Comparison of ENCODE assay signal across 15 cellular contexts in the genomic region with DNA sequence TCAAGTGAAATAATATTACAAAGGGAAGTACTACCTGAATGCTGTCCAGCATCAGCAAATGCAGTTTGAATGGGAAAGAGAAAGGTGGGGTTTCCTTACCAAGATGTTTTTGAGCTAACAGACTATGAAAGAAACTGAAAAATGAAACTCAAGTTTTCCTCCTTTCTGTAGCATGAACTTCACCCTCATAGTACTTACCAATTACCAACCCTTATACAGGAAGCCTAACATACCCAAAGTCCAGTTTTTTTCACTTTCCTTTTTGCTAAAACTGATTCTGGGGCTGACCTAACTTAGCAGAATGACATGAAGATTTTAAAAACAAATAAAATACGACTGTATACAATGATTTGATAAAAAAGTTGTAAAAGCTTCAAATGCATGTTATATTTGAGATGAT. TPM values are rescaled to one million over a fixed set of nuclear protein-coding genes. Genes with fewer than 3 reads are reported as not detected.
DNase-seq lines count a peak whose midpoint lies in the region; ATAC-seq, FAIRE-seq and TF ChIP-seq lines count a peak whose summit lies in the region.
"Had no signal": no experiment of that assay in that cellular context is flagged by ENCODE, and none has a peak within 500 bp of the region (broad histone marks: within the 10 kb centered on the region; RNA-seq: fewer than 3 reads in every experiment).

No MANE protein-coding gene starts in this region.

- CTCF ChIA-PET in activated CD4-positive, alpha-beta T cell treated with anti-CD3 and anti-CD28 coated beads for 36 hours (lab: Charles Lee): interaction anchor here (0.7 kb wide), 2 partner anchors 26 to 56 kb away, joined by 3 to 4 read pairs; no protein-coding TSS in a partner anchor
- CTCF ChIA-PET in GM12878 (lab: Yijun Ruan, JAX): interaction anchor here (1.3 to 1.4 kb wide), 2 partner anchors 55 to 57 kb away, joined by 3 to 6 read pairs; no protein-coding TSS in a partner anchor

- peaks cover 4% of the 10 kb centered on the region; the same call in 2 of the 3 replicates for H3K9me3 ChIP-seq in GM12878 (replicated peaks; ENCODE audit: control insufficient read depth, insufficient read depth, low read length)
- H3K9me3 ChIP-seq: sigmoid colon had no signal

- no TSS peak for BruUV-seq in GM12878 (replicated peaks; lab: Mats Ljungman, UMichigan)

- peaks cover 6% of the 10 kb centered on the region for H3K9me3 Mint-ChIP-seq in activated CD4-positive, alpha-beta T cell treated with anti-CD3 and anti-CD28 coated beads for 36 hours (ENCODE audit: low read depth)
- peaks cover 0 to 3% (median 3%) of the 10 kb centered on the region in 3 donors for H3K9me3 Mint-ChIP-seq in IgD-negative memory B cell

- ATAC-seq in activated CD4-positive, alpha-beta T cell treated with anti-CD3 and anti-CD28 coated beads for 36 hours: no peak
- ATAC-seq in GM18517 (IDR thresholded peaks at IDR 0.05; ENCODE audit: unreplicated experiment): peak; percentile 54
- peak; percentile 47 for ATAC-seq in GM12878
- no peak for ATAC-seq in GM21528 (IDR thresholded peaks at IDR 0.05; ENCODE audit: low FRiP score, unreplicated experiment)
- ATAC-seq in HG03135 (IDR thresholded peaks at IDR 0.05; ENCODE audit: unreplicated experiment): no peak

- H3K27ac Mint-ChIP-seq in activated CD4-positive, alpha-beta T cell treated with anti-CD3 and anti-CD28 coated beads for 36 hours: peak overlapping the region; percentile 80
- peak overlapping the region in 2 of 3 donors; percentile 17 to 70 for H3K27ac Mint-ChIP-seq in IgD-negative memory B cell

- peaks cover 81% of the 10 kb centered on the region for H3K79me2 ChIP-seq in GM12878 (ENCODE audit: control insufficient read depth, insufficient read depth, low read length)

- H3K4me3 Mint-ChIP-seq in activated CD4-positive, alpha-beta T cell treated with anti-CD3 and anti-CD28 coated beads for 36 hours: peak overlapping the region; percentile 24
- peak overlapping the region; percentile 48 to 78 (median 62) for H3K4me3 Mint-ChIP-seq in IgD-negative memory B cell

- H3K4me1 ChIP-seq in GM12878 (ENCODE audit: control insufficient read depth, insufficient read depth, low read length): peaks cover 21% of the 10 kb centered on the region

- no peak overlapping the region for H2AFZ ChIP-seq in GM12878 (ENCODE audit: control insufficient read depth, low read depth, low read length)

- TF ChIP-seq RAD21 in GM12878 (IDR thresholded peaks at IDR 0.05; ENCODE audit: insufficient read depth, low read depth, low read length): no peak

- in situ Hi-C loops in GM12878 (cut with MboI): no loop called here

- no peak overlapping the region for H3K9ac ChIP-seq in GM12878 (ENCODE audit: control insufficient read depth, insufficient read depth, low read length)

- no peak for DNase-seq in activated CD4-positive, alpha-beta T cell treated with anti-CD3 and anti-CD28 coated beads for 36 hours
- DNase-seq in activated CD4-positive, alpha-beta T cell treated with anti-CD3 and anti-CD28 coated beads, Interleukin-2, amount 50 U/mL, for 48 hours: no peak
- DNase-seq in GM12878 (ENCODE audit: low read depth, low spot score) (no peak), NCI-H187 (lab: John Stamatoyannopoulos, UW) (no peak)
- DNase-seq: 8988T; activated CD4-positive, alpha-beta T cell treated with anti-CD3 and anti-CD28 coated beads, Interleukin-2, amount 50 U/mL, for 4 hours; foreskin melanocyte; NCI-H1048; sigmoid colon; stimulated activated CD4-positive, alpha-beta T cell treated with anti-CD3 and anti-CD28 coated beads, Interleukin-4, amount 100 ng/mL, for 24 hours had no signal

- WGBS in GM12878 (ENCODE audit: insufficient coverage, insufficient replicate concordance, low lambda C conversion rate, missing lambda C conversion rate): 0% methylated on average over 1 of the region's 1 CpG

- peaks cover 11% of the 10 kb centered on the region; the same call in 1 of the 2 replicates for H4K20me1 ChIP-seq in GM12878 (ENCODE audit: control insufficient read depth, insufficient read depth)

- FAIRE-seq in GM12878 (lab: Jason Lieb, UNC): peak; percentile 83
- FAIRE-seq: urothelium cell line had no signal

- peaks cover 9 to 42% of the 10 kb centered on the region in 2 experiments for H3K36me3 ChIP-seq in GM12878 (ENCODE audit: control insufficient read depth in 2 of 2, insufficient read depth in 2 of 2, low read length in 1 of 2)

- POLR2A ChIA-PET in activated CD4-positive, alpha-beta T cell treated with anti-CD3 and anti-CD28 coated beads for 36 hours (lab: Charles Lee): interaction anchor here (0.6 kb wide), 2 partner anchors 10 to 35 kb away, joined by 3 read pairs; no protein-coding TSS in a partner anchor
- POLR2A ChIA-PET in GM12878 (lab: Charles Lee): interaction anchor here (0.7 to 4.4 kb wide), 3 partner anchors 10 to 230 kb away, joined by 3 to 25 read pairs (median 3); no protein-coding TSS in a partner anchor

- H3K4me1 Mint-ChIP-seq in activated CD4-positive, alpha-beta T cell treated with anti-CD3 and anti-CD28 coated beads for 36 hours: peaks cover 71% of the 10 kb centered on the region
- H3K4me1 Mint-ChIP-seq in IgD-negative memory B cell: peaks cover 35 to 54% (median 38%) of the 10 kb centered on the region in 3 donors

- RAD21 ChIA-PET in GM12878 (lab: Charles Lee; ENCODE audit: unreplicated experiment): interaction anchor here (0.6 kb wide), 1 partner anchor 54 kb away, joined by 3 read pairs; a partner anchor contains a TSS

- H3K27me3 Mint-ChIP-seq in activated CD4-positive, alpha-beta T cell treated with anti-CD3 and anti-CD28 coated beads for 36 hours: no peaks in the 10 kb centered on the region
- H3K27me3 Mint-ChIP-seq in IgD-negative memory B cell: no peaks in the 10 kb centered on the region

- H3K4me3 ChIP-seq in GM12878: peak overlapping the region; percentile 4; the same call in 1 of the 2 replicates
- H3K4me3 ChIP-seq: sigmoid colon had no signal

- peak overlapping the region; percentile 24; the same call in 1 of the 2 replicates for H3K27ac ChIP-seq in GM12878 (ENCODE audit: control insufficient read depth, insufficient read depth)
- H3K27ac ChIP-seq: sigmoid colon had no signal

- H3K4me2 ChIP-seq in GM12878 (ENCODE audit: control insufficient read depth, insufficient read depth): peak overlapping the region; percentile 58

- SMC1A ChIA-PET in GM12878 (lab: Charles Lee; ENCODE audit: uncharacterized antibody, unreplicated experiment): interaction anchor here (0.9 to 1.6 kb wide), 2 partner anchors 9 to 88 kb away, joined by 3 read pairs; no protein-coding TSS in a partner anchor

- intact Hi-C loops in activated CD4-positive, alpha-beta T cell treated with anti-CD3 and anti-CD28 coated beads for 36 hours (cut with DNase I, micrococcal nuclease): loop anchor here in 1 of 2 experiments (10.0 kb wide), 1 partner anchor 1652 kb away; no protein-coding TSS in a partner anchor
- intact Hi-C loops in GM12878 (cut with micrococcal nuclease; ENCODE audit: unreplicated experiment): loop anchor here (10.0 kb wide), 1 partner anchor 542 kb away; a partner anchor contains a TSS

- TF ChIP-seq CTCF in GM12878 (IDR thresholded peaks at IDR 0.05 in 2 of 3, conservative IDR thresholded peaks at IDR 0.05 in 1 of 3; ENCODE audit: control insufficient read depth in 2 of 3, extremely low read depth in 1 of 3, insufficient read depth in 1 of 3, low read depth in 3 of 3, low read length in 3 of 3): no peak

- no peak for TF ChIP-seq POLR2A in GM12878 (IDR thresholded peaks at IDR 0.05; ENCODE audit: low read depth, low read length)

- TF ChIP-seq EP300 in GM12878 (IDR thresholded peaks at IDR 0.05; ENCODE audit: borderline replicate concordance in 1 of 2, control insufficient read depth in 1 of 2, low read depth in 2 of 2, low read length in 2 of 2): no peak

- peaks cover 71% of the 10 kb centered on the region for H3K36me3 Mint-ChIP-seq in activated CD4-positive, alpha-beta T cell treated with anti-CD3 and anti-CD28 coated beads for 36 hours (ENCODE audit: low read depth)
- peaks cover 16% of the 10 kb centered on the region for H3K36me3 Mint-ChIP-seq in IgD-negative memory B cell

- H3K27me3 ChIP-seq in GM12878 (replicated peaks in 1 of 2; ENCODE audit: control insufficient read depth in 2 of 2, insufficient read depth in 2 of 2, low read length in 1 of 2): no peaks in the 10 kb centered on the region
- H3K27me3 ChIP-seq: sigmoid colon had no signal

RNA-seq across cellular contexts. Expression of a gene that starts 5.2 kb away (rescaled TPM):
- 10 to 100 TPM; 36.4 to 43.8 TPM for total RNA-seq in activated CD4-positive, alpha-beta T cell treated with anti-CD3 and anti-CD28 coated beads for 36 hours
- 45.2 TPM for polyA plus RNA-seq in IgD-negative memory B cell
- 51.3 and 51.5 TPM in 2 replicates for total RNA-seq in GM12878 (2013; cell fraction: nucleolus; rRNA removed)
- 31.5 and 32.1 TPM in 2 replicates for total RNA-seq in GM12878 (2014; rRNA removed)
- 26.3 and 27.8 TPM in 2 replicates for total RNA-seq in GM12878 (2014; rRNA removed; fragmentation: Illumina TruSeq; extraction: Trizol)
- total RNA-seq in GM12878 (2021): 29.8 and 30.6 TPM in 2 replicates
- 14.5 TPM for polyA plus RNA-seq in GM12878 (2011; ENCODE audit: low read depth)
- 6.9 and 9.1 TPM in 2 replicates for polyA plus RNA-seq in GM12878 (2011; rRNA removed)
- polyA plus RNA-seq in GM12878 (2011; cell fraction: cytosol; rRNA removed): 14.1 and 18.0 TPM in 2 replicates
- 6.9 and 11.6 TPM in 2 replicates for polyA plus RNA-seq in GM12878 (2011; cell fraction: nucleus; rRNA removed)
- 16.7 and 17.2 TPM in 2 replicates for polyA plus RNA-seq in GM12878 (2012)
- 26.4 and 28.5 TPM in 2 replicates for polyA plus RNA-seq in GM12878 (2014; fragmentation: Illumina TruSeq; extraction: Trizol)
- 10 to 100 TPM in 1 of 2 experiments, 1 to 10 TPM in 1; 7.4 to 14.6 TPM for polyA plus RNA-seq in GM12878 (2014; fragmentation: Nextera tagmentation; extraction: Ambion mirVana)
- 16.4 and 18.2 TPM in 2 replicates for polyA plus RNA-seq in GM12878 (2014; rRNA removed)
- 10 to 100 TPM; 24.9 to 27.2 TPM for polyA plus RNA-seq in GM12878 (2016; fragmentation: Nextera tagmentation; extraction: Ambion mirVana)
- polyA minus RNA-seq in GM12878 (2011; rRNA and poly(A)+ RNA removed): 30.2 and 32.8 TPM in 2 replicates
- 14.2 and 16.9 TPM in 2 replicates for polyA minus RNA-seq in GM12878 (2011; cell fraction: cytosol; rRNA and poly(A)+ RNA removed)
- polyA minus RNA-seq in GM12878 (2011; cell fraction: nucleus; rRNA and poly(A)+ RNA removed): 15.8 and 18.1 TPM in 2 replicates

RNA-seq across cellular contexts. Expression of a gene that starts 53.4 kb away (rescaled TPM):
- 10 to 100 TPM; 48.5 to 54.0 TPM for total RNA-seq in activated CD4-positive, alpha-beta T cell treated with anti-CD3 and anti-CD28 coated beads for 36 hours
- polyA plus RNA-seq in IgD-negative memory B cell (62.8 TPM), GM12878 (2011; rRNA removed) (25.0 and 37.2 TPM in 2 replicates), GM12878 (2014; fragmentation: Illumina TruSeq; extraction: Trizol) (55.2 and 68.6 TPM in 2 replicates), GM12878 (2014; fragmentation: Nextera tagmentation; extraction: Ambion mirVana) (10 to 100 TPM; 19.8 to 33.4 TPM), GM12878 (2014; rRNA removed) (50.6 and 52.5 TPM in 2 replicates), GM12878 (2016; fragmentation: Nextera tagmentation; extraction: Ambion mirVana) (10 to 100 TPM; 74.9 to 78.8 TPM)
- 38.5 and 40.4 TPM in 2 replicates for total RNA-seq in GM12878 (2013; cell fraction: nucleolus; rRNA removed)
- total RNA-seq in GM12878 (2014; rRNA removed) (56.0 and 57.3 TPM in 2 replicates), GM12878 (2014; rRNA removed; fragmentation: Illumina TruSeq; extraction: Trizol) (55.0 and 59.4 TPM in 2 replicates), GM12878 (2021) (45.4 and 50.0 TPM in 2 replicates)
- polyA plus RNA-seq in GM12878 (2011; ENCODE audit: low read depth): 22.3 TPM
- polyA plus RNA-seq in GM12878 (2011; cell fraction: cytosol; rRNA removed): 56.5 and 62.8 TPM in 2 replicates
- polyA plus RNA-seq in GM12878 (2011; cell fraction: nucleus; rRNA removed): 42.8 and 59.0 TPM in 2 replicates
- polyA plus RNA-seq in GM12878 (2012): 32.7 and 33.1 TPM in 2 replicates
- polyA minus RNA-seq in GM12878 (2011; rRNA and poly(A)+ RNA removed): 30.1 and 46.4 TPM in 2 replicates
- polyA minus RNA-seq in GM12878 (2011; cell fraction: cytosol; rRNA and poly(A)+ RNA removed): 21.0 TPM in 2 replicates
- polyA minus RNA-seq in GM12878 (2011; cell fraction: nucleus; rRNA and poly(A)+ RNA removed): 12.5 and 30.6 TPM in 2 replicates

Comparison
In these comparisons a context has a peak if more than half of its experiments do, and no peak if none do; other contexts are left out.
1. ATAC-seq: peak in GM18517 (single experiment) and GM12878 (single experiment); none in activated CD4-positive, alpha-beta T cell treated with anti-CD3 and anti-CD28 coated beads for 36 hours (single experiment), GM21528 (single experiment) and HG03135 (single experiment).